13 cellular contexts compared by ENCODE assay signal in genomic region chr2:126770466-126770865, GRCh38.
DNase-seq lines count a peak whose midpoint lies in the region; ATAC-seq and TF ChIP-seq lines count a peak whose summit lies in the region.
"Had no signal": no experiment of that assay in that cellular context is flagged by ENCODE, and none has a peak within 500 bp of the region (broad histone marks: within the 10 kb centered on the region; RNA-seq: fewer than 3 reads in every experiment).

No MANE protein-coding gene starts in this region.

- H3K27me3 ChIP-seq in smooth muscle cell (ENCODE audit: low read depth) (peaks cover 27% of the 10 kb centered on the region), thyroid gland (no peaks in the 10 kb centered on the region)
- H3K27me3 ChIP-seq: BLaER1 treated with 17β-estradiol and CSF1 and Interleukin-3, amounts not matched to agents 10 nM and 100 nM had no signal

- H3K4me1 Mint-ChIP-seq in activated T-helper 17 cell treated with anti-CD3 and anti-CD28 coated beads, Interleukin-2, amount 50 U/mL, for 72 hours: peaks cover 24% of the 10 kb centered on the region

- intact Hi-C loops in posterior vena cava (cut with DNase I) (no loop called here), thyroid gland (cut with DNase I) (loop anchor here (10.0 kb wide), 1 partner anchor 246 kb away; no protein-coding TSS in a partner anchor)

- WGBS in smooth muscle cell (ENCODE audit: low lambda C conversion rate): 92% methylated on average over 2 of the region's 2 CpGs
- 97 to 100% methylated on average over 2 of the region's 2 CpGs for WGBS in thyroid gland, 2 donors

- H3K9ac ChIP-seq in smooth muscle cell (ENCODE audit: low read depth): no peak overlapping the region
- H3K9ac ChIP-seq: BLaER1 treated with 17β-estradiol and CSF1 and Interleukin-3, amounts not matched to agents 10 nM and 100 nM had no signal

- no peaks in the 10 kb centered on the region for H3K9me3 Mint-ChIP-seq in activated T-helper 17 cell treated with anti-CD3 and anti-CD28 coated beads, Interleukin-2, amount 50 U/mL, for 72 hours
- H3K9me3 Mint-ChIP-seq: CD4-positive, alpha-beta T cell had no signal

- H3F3A ChIP-seq in smooth muscle cell (ENCODE audit: low read depth): no peaks in the 10 kb centered on the region

- H3K9me3 ChIP-seq in smooth muscle cell (replicated peaks; ENCODE audit: low read depth): no peaks in the 10 kb centered on the region
- no peaks in the 10 kb centered on the region for H3K9me3 ChIP-seq in thyroid gland
- H3K9me3 ChIP-seq: BLaER1 treated with 17β-estradiol and CSF1 and Interleukin-3, amounts not matched to agents 10 nM and 100 nM; HAP-1 had no signal

- no peak overlapping the region for H3K4me2 ChIP-seq in smooth muscle cell
- H3K4me2 ChIP-seq: BLaER1 treated with 17β-estradiol and CSF1 and Interleukin-3, amounts not matched to agents 10 nM and 100 nM had no signal

- no peak overlapping the region for H2AFZ ChIP-seq in smooth muscle cell (ENCODE audit: low read depth)

- no peak overlapping the region for H3K4me3 Mint-ChIP-seq in activated T-helper 17 cell treated with anti-CD3 and anti-CD28 coated beads, Interleukin-2, amount 50 U/mL, for 72 hours
- H3K4me3 Mint-ChIP-seq: CD4-positive, alpha-beta T cell had no signal

- H3K36me3 ChIP-seq in smooth muscle cell (ENCODE audit: low read depth) (no peaks in the 10 kb centered on the region), thyroid gland (no peaks in the 10 kb centered on the region)
- H3K36me3 ChIP-seq: BLaER1 treated with 17β-estradiol and CSF1 and Interleukin-3, amounts not matched to agents 10 nM and 100 nM; HAP-1 had no signal

- H3K4me1 ChIP-seq in smooth muscle cell (ENCODE audit: low read depth): no peaks in the 10 kb centered on the region
- no peaks in the 10 kb centered on the region for H3K4me1 ChIP-seq in thyroid gland
- H3K4me1 ChIP-seq: BLaER1 treated with 17β-estradiol and CSF1 and Interleukin-3, amounts not matched to agents 10 nM and 100 nM; HAP-1 had no signal

- no peaks in the 10 kb centered on the region for H3K36me3 Mint-ChIP-seq in activated T-helper 17 cell treated with anti-CD3 and anti-CD28 coated beads, Interleukin-2, amount 50 U/mL, for 72 hours (ENCODE audit: low read depth)

- H3K4me3 ChIP-seq in smooth muscle cell: no peak overlapping the region
- H3K4me3 ChIP-seq in thyroid gland (replicated peaks in 1 of 3): no peak overlapping the region
- H3K4me3 ChIP-seq: BLaER1 treated with 17β-estradiol and CSF1 and Interleukin-3, amounts not matched to agents 10 nM and 100 nM; HAP-1 had no signal

- no peaks in the 10 kb centered on the region for H3K27me3 Mint-ChIP-seq in activated T-helper 17 cell treated with anti-CD3 and anti-CD28 coated beads, Interleukin-2, amount 50 U/mL, for 72 hours
- H3K27me3 Mint-ChIP-seq: CD4-positive, alpha-beta T cell had no signal

- no peaks in the 10 kb centered on the region for H4K20me1 ChIP-seq in smooth muscle cell (ENCODE audit: low read depth)
- H4K20me1 ChIP-seq: BLaER1 treated with 17β-estradiol and CSF1 and Interleukin-3, amounts not matched to agents 10 nM and 100 nM had no signal

- TF ChIP-seq CTCF in smooth muscle cell (IDR thresholded peaks at IDR 0.05; ENCODE audit: borderline replicate concordance, insufficient read depth, poor library complexity, severe bottlenecking) (no peak), thyroid gland (IDR thresholded peaks at IDR 0.05) (no peak)

- no peak overlapping the region for H3K27ac ChIP-seq in smooth muscle cell (ENCODE audit: low read depth)
- no peak overlapping the region for H3K27ac ChIP-seq in thyroid gland
- H3K27ac ChIP-seq: BLaER1 treated with 17β-estradiol and CSF1 and Interleukin-3, amounts not matched to agents 10 nM and 100 nM had no signal

- H3K79me2 ChIP-seq in smooth muscle cell (ENCODE audit: low read depth): no peaks in the 10 kb centered on the region

- TF ChIP-seq POLR2A in thyroid gland (IDR thresholded peaks at IDR 0.05): no peak

- no peak for ATAC-seq in activated T-helper 17 cell treated with anti-CD3 and anti-CD28 coated beads, Interleukin-2, amount 50 U/mL, for 72 hours (replicated peaks)
- ATAC-seq in HG02885 (IDR thresholded peaks at IDR 0.05; ENCODE audit: poor library complexity, unreplicated experiment): no peak

- peak overlapping the region; percentile 23 for H3K27ac Mint-ChIP-seq in activated T-helper 17 cell treated with anti-CD3 and anti-CD28 coated beads, Interleukin-2, amount 50 U/mL, for 72 hours
- H3K27ac Mint-ChIP-seq: CD4-positive, alpha-beta T cell had no signal

- DNase-seq in activated effector memory CD4-positive, alpha-beta T cell treated with anti-CD3 and anti-CD28 coated beads, Interleukin-2, amount 50 U/mL, for 16 hours: peak; percentile 42
- DNase-seq in activated effector memory CD4-positive, alpha-beta T cell treated with Interleukin-2 at 50 U/mL for 16 hours: no peak
- DNase-seq in posterior vena cava (ENCODE audit: low spot score): peak; percentile 51
- no peak for DNase-seq in smooth muscle cell (lab: John Stamatoyannopoulos, UW; ENCODE audit: unreplicated experiment)
- DNase-seq in thyroid gland: no peak
- DNase-seq: ACHN; Calu3; CD4-positive, alpha-beta T cell; DMS 273 treated with DMSO at 0.1 percent for 48 hours had no signal

Comparison
In these comparisons a context has a peak if more than half of its experiments do, and no peak if none do; other contexts are left out.
1. DNase-seq: peak in activated effector memory CD4-positive, alpha-beta T cell treated with anti-CD3 and anti-CD28 coated beads, Interleukin-2, amount 50 U/mL, for 16 hours (single experiment) and posterior vena cava (single experiment); none in activated effector memory CD4-positive, alpha-beta T cell treated with Interleukin-2 at 50 U/mL for 16 hours (single experiment), smooth muscle cell (single experiment) and thyroid gland (0 of 2).